In the genomic region with DNA sequence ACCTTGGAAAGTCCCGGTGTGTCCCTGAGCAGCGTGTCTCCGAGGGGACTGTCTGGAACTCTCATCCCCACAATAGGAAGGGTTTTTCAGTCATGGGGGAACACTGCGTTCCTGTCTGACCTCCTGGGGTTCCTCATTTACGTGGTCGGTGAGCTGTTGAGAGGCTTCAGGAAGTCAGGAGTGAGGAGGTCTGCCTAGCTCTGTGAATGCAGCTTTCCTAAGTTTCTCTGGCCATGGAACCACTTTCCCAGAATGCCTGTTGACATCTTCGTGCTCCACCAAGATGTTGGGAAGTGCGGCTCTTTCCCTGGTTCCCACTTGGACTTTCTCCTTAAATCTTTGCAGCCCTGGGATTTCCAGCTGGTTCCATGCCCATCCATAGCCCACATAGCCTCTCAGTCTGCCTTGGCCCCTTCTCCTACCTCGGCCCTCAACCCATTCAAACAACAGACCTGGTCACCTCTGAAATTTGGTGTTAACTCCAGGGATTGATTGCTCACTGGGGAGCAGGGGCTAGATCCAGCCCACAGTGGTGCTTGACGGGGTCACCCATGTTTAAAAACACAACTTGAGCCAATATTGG, we compare ENCODE assay signal across 8 cellular contexts.
"Had no signal": no experiment of that assay in that cellular context is flagged by ENCODE, and none has a peak within 500 bp of the region (broad histone marks: within the 10 kb centered on the region; RNA-seq: fewer than 3 reads in every experiment).

No MANE protein-coding gene starts in this region.

- H3K27ac Mint-ChIP-seq: activated naive CD8-positive, alpha-beta T cell treated with anti-CD3 and anti-CD28 coated beads, Interleukin-2, amount 10 ng/mL, durations not matched to agents 7 days and 5 days had no signal

- H3K9me3 ChIP-seq: stomach, thoracic aorta, upper lobe of right lung had no signal

- ATAC-seq: naive thymus-derived CD8-positive, alpha-beta T cell; right cardiac atrium; upper lobe of right lung had no signal

- H3K9me3 Mint-ChIP-seq: activated naive CD8-positive, alpha-beta T cell treated with anti-CD3 and anti-CD28 coated beads, Interleukin-2, amount 10 ng/mL, durations not matched to agents 7 days and 5 days; naive thymus-derived CD8-positive, alpha-beta T cell had no signal

- DNase-seq: activated naive CD4-positive, alpha-beta T cell; activated naive CD8-positive, alpha-beta T cell treated with anti-CD3 and anti-CD28 coated beads, Interleukin-2, amount 10 ng/mL, durations not matched to agents 7 days and 5 days; naive thymus-derived CD8-positive, alpha-beta T cell; right cardiac atrium; small intestine; stomach; upper lobe of right lung had no signal

- H3K27me3 Mint-ChIP-seq: activated naive CD8-positive, alpha-beta T cell treated with anti-CD3 and anti-CD28 coated beads, Interleukin-2, amount 10 ng/mL, durations not matched to agents 7 days and 5 days; naive thymus-derived CD8-positive, alpha-beta T cell had no signal

- H3K4me3 Mint-ChIP-seq: activated naive CD8-positive, alpha-beta T cell treated with anti-CD3 and anti-CD28 coated beads, Interleukin-2, amount 10 ng/mL, durations not matched to agents 7 days and 5 days; naive thymus-derived CD8-positive, alpha-beta T cell had no signal
